ENCODE assay signal across 27 cellular contexts in the genomic region with DNA sequence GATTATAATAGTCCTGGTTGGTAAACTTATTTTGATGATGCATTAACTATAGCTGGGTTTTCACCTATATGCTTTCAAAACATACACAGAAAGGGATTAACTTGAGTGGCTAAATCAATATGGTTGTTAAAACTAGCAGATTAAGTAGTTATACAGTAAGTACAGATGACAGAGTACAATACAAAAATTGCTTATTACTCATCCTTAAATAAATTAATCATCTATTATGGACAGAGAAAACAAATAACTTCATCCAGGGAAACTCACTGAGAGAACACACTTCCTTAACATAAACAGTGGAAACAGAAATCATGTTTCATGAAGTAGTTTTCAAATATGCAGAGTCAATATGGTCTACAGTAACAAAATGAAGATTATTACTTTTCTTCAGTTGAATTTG.
"Had no signal": no experiment of that assay in that cellular context is flagged by ENCODE, and none has a peak within 500 bp of the region (broad histone marks: within the 10 kb centered on the region; RNA-seq: fewer than 3 reads in every experiment).

No MANE protein-coding gene starts in this region.

- H3K4me1 ChIP-seq: left lung, neural progenitor cell, pancreas, prostate gland, spleen, suprapubic skin, tibial artery, uterus had no signal

- H3K27me3 ChIP-seq: hepatocyte, left lung, neural progenitor cell, neutrophil, pancreas, suprapubic skin, tibial artery, uterus had no signal

- H3K4me3 ChIP-seq: hepatocyte, left lung, lung, neural progenitor cell, pancreas, prostate gland, skin epidermis, spleen, suprapubic skin, thoracic aorta, tibial artery, uterus had no signal

- H3K27ac ChIP-seq: hepatocyte, left lung, neural progenitor cell, neutrophil, pancreas, prostate gland, skin epidermis, spleen, suprapubic skin, thoracic aorta, tibial artery, uterus had no signal

- FAIRE-seq: pancreas had no signal

- ATAC-seq: left cardiac atrium; left lung; natural killer cell; pancreas; right cardiac atrium; sciatic nerve; stimulated activated effector memory CD8-positive, alpha-beta T cell treated with anti-CD3 and anti-CD28 coated beads, Interleukin-12 subunit alpha, Interleukin-12 subunit beta, amount 100 ng/mL, for 72 hours had no signal

- DNase-seq: islet precursor cell; left cardiac atrium; mesendoderm; naive B cell; natural killer cell; nephron progenitor cell; pancreas; posterior cingulate gyrus; retina; right cardiac atrium; spleen; stimulated activated CD4-positive, alpha-beta T cell treated with anti-CD3 and anti-CD28 coated beads, Interleukin-4, amount 100 ng/mL, for 24 hours; stimulated activated naive CD4-positive, alpha-beta T cell; tibial artery; trophoblast cell; uterus had no signal

- H3K36me3 ChIP-seq: left lung, neural progenitor cell, neutrophil, pancreas, prostate gland, spleen, suprapubic skin, thoracic aorta, tibial artery, uterus had no signal

- H3K9me3 ChIP-seq: left lung, neutrophil, pancreas, prostate gland, spleen, suprapubic skin, thoracic aorta, tibial artery, uterus had no signal
